Comparison of ENCODE assay signal across 1 cellular context in genomic region chr22:19720150-19720827, GRCh38.
A peak's percentile ranks its signal among the peaks of the same experiment; 100 is the strongest.
TF ChIP-seq lines count a peak whose summit lies in the region.

No MANE protein-coding gene starts in this region.

TF ChIP-seq in HEK293, 187 proteins besides CTCF, POLR2A, EP300 and RAD21:
- TF ChIP-seq SCRT2 (tag by site-specific recombination; IDR thresholded peaks at IDR 0.05) (no peak), REST (tag by site-specific recombination; IDR thresholded peaks at IDR 0.05) (no peak), PBX3 (CRISPR knock-in tag; IDR thresholded peaks at IDR 0.05) (0 out of 2 replicates have a peak, but pooled peaks have one; percentile 47)
